In genomic region chr1:68347415-68347814, GRCh38 we compare ENCODE assay signal across 11 cellular contexts.
DNase-seq lines count a peak whose midpoint lies in the region; ATAC-seq, FAIRE-seq and TF ChIP-seq lines count a peak whose summit lies in the region.
"Had no signal": no experiment of that assay in that cellular context is flagged by ENCODE, and none has a peak within 500 bp of the region (broad histone marks: within the 10 kb centered on the region; RNA-seq: fewer than 3 reads in every experiment).

No MANE protein-coding gene starts in this region.

- H3K27me3 Mint-ChIP-seq in activated naive CD4-positive, alpha-beta T cell treated with anti-CD3 and anti-CD28 coated beads, Interleukin-2, amount 10 ng/mL, durations not matched to agents 7 days and 5 days, result no peaks in the 10 kb centered on the region
- peaks cover 16% of the 10 kb centered on the region for H3K27me3 Mint-ChIP-seq in HFFc6 (ENCODE audit: insufficient read depth)

- peak; percentile 35 for DNase-seq in lung (ENCODE audit: low spot score)
- no peak for DNase-seq in activated naive CD4-positive, alpha-beta T cell treated with anti-CD3 and anti-CD28 coated beads, Interleukin-2, amount 10 ng/mL, durations not matched to agents 7 days and 5 days
- DNase-seq in NCI-H1694 (lab: John Stamatoyannopoulos, UW), result no peak
- no peak for DNase-seq in HTR-8/SVneo (ENCODE audit: insufficient read length, low spot score)
- no peak for DNase-seq in HFFc6
- DNase-seq: activated CD4-positive, alpha-beta T cell treated with anti-CD3 and anti-CD28 coated beads, Interleukin-2, amount 50 U/mL, for 1 hour; MG63 had no signal

- CTCF ChIA-PET in activated naive CD4-positive, alpha-beta T cell treated with anti-CD3 and anti-CD28 coated beads, Interleukin-2, amount 10 ng/mL, durations not matched to agents 7 days and 5 days (lab: Charles Lee), result interaction anchor here (0.7 to 3.5 kb wide), 4 partner anchors 48 to 232 kb away, joined by 4 to 28 read pairs (median 8); no protein-coding TSS in a partner anchor

- no peaks in the 10 kb centered on the region for H3K4me1 Mint-ChIP-seq in activated naive CD4-positive, alpha-beta T cell treated with anti-CD3 and anti-CD28 coated beads, Interleukin-2, amount 10 ng/mL, durations not matched to agents 7 days and 5 days
- peaks cover 13% of the 10 kb centered on the region for H3K4me1 Mint-ChIP-seq in HFFc6 (ENCODE audit: low read depth)

- H3K36me3 Mint-ChIP-seq in activated naive CD4-positive, alpha-beta T cell treated with anti-CD3 and anti-CD28 coated beads, Interleukin-2, amount 10 ng/mL, durations not matched to agents 7 days and 5 days, result no peaks in the 10 kb centered on the region
- H3K36me3 Mint-ChIP-seq in HFFc6 (ENCODE audit: low read depth), result no peaks in the 10 kb centered on the region

- no peaks in the 10 kb centered on the region for H3K27me3 ChIP-seq in lung (ENCODE audit: control insufficient read depth, insufficient read depth)
- H3K27me3 ChIP-seq: MG63 had no signal

- TF ChIP-seq CTCF in lung (IDR thresholded peaks at IDR 0.05; ENCODE audit: control extremely low read depth, extremely low read depth) (no peak), HFFc6 (IDR thresholded peaks at IDR 0.05) (no peak)

- 24 to 83% methylated on average over 1 to 2 of the region's 2 CpGs for WGBS in lung, 2 donors

- no peaks in the 10 kb centered on the region for H3K9me3 ChIP-seq in lung (ENCODE audit: control insufficient read depth in 2 of 2, insufficient read depth in 1 of 2, low read length in 1 of 2)
- H3K9me3 ChIP-seq: MG63 had no signal

- no peak overlapping the region for H3K4me3 ChIP-seq in lung
- H3K4me3 ChIP-seq: cardiac muscle cell, MG63 had no signal

- H3K27ac Mint-ChIP-seq in activated naive CD4-positive, alpha-beta T cell treated with anti-CD3 and anti-CD28 coated beads, Interleukin-2, amount 10 ng/mL, durations not matched to agents 7 days and 5 days, result no peak overlapping the region
- H3K27ac Mint-ChIP-seq in HFFc6, result no peak overlapping the region

- H3K4me1 ChIP-seq in lung (ENCODE audit: control insufficient read depth in 2 of 2, insufficient read depth in 2 of 2, low read length in 2 of 2), result no peaks in the 10 kb centered on the region

- no peaks in the 10 kb centered on the region for H3K9me3 Mint-ChIP-seq in activated naive CD4-positive, alpha-beta T cell treated with anti-CD3 and anti-CD28 coated beads, Interleukin-2, amount 10 ng/mL, durations not matched to agents 7 days and 5 days
- no peaks in the 10 kb centered on the region for H3K9me3 Mint-ChIP-seq in HFFc6

- ATAC-seq in GM18520 (IDR thresholded peaks at IDR 0.05; ENCODE audit: unreplicated experiment) (peak; percentile 75), GM21825 (IDR thresholded peaks at IDR 0.05; ENCODE audit: unreplicated experiment) (peak; percentile 95), HG03575 (IDR thresholded peaks at IDR 0.05; ENCODE audit: extremely low read depth, insufficient number of reproducible peaks, low FRiP score, unreplicated experiment) (peak; percentile 97), lung (ENCODE audit: insufficient read depth, low FRiP score) (no peak)

- no peak overlapping the region for H3K4me3 Mint-ChIP-seq in activated naive CD4-positive, alpha-beta T cell treated with anti-CD3 and anti-CD28 coated beads, Interleukin-2, amount 10 ng/mL, durations not matched to agents 7 days and 5 days
- H3K4me3 Mint-ChIP-seq in HFFc6, result no peak overlapping the region

- FAIRE-seq in HTR-8/SVneo (lab: Jason Lieb, UNC), result no peak

- no peaks in the 10 kb centered on the region for H3K36me3 ChIP-seq in lung (ENCODE audit: control insufficient read depth in 2 of 2, insufficient read depth in 2 of 2, low read length in 2 of 2)
- H3K36me3 ChIP-seq: cardiac muscle cell, MG63 had no signal

- H3K27ac ChIP-seq in lung (ENCODE audit: low read depth in 1 of 2, low read length in 1 of 2), result no peak overlapping the region
- H3K27ac ChIP-seq: cardiac muscle cell had no signal
